ENCODE assay signal across 8 cellular contexts in genomic region chr5:60699549-60700346, GRCh38. TPM values are rescaled to one million over a fixed set of nuclear protein-coding genes. Genes with fewer than 3 reads are reported as not detected.
DNase-seq lines count a peak whose midpoint lies in the region; ATAC-seq, FAIRE-seq and TF ChIP-seq lines count a peak whose summit lies in the region.

DEPDC1B (minus strand) TSS chr5:60700166; CDS start chr5:60700093, 73 bp downstream.

- peak within 1 kb of the TSS; percentile 90 for H3K9ac ChIP-seq in HepG2 (ENCODE audit: insufficient read depth, low read depth, low read length)

- in situ Hi-C loops in HepG2 (cut with HindIII; ENCODE audit: extremely low pct_ligation_motif_present, low pct_unique_long_range_greater_than_20kb) = no loop called here

- POLR2A ChIA-PET in activated CD4-positive, alpha-beta T cell treated with anti-CD3 and anti-CD28 coated beads, Interleukin-2, amount 10 ng/mL, durations not matched to agents 7 days and 5 days (lab: Charles Lee) = interaction anchor here (0.6 to 1.3 kb wide), 3 partner anchors 11 to 286 kb away, joined by 3 to 6 read pairs (median 4); no protein-coding TSS in a partner anchor
- POLR2A ChIA-PET in HepG2 (lab: Yijun Ruan, JAX) = interaction anchor here (0.9 to 2.6 kb wide), 13 partner anchors 10 to 632 kb away, joined by 3 to 41 read pairs (median 5); partner anchors contain the start of genes ELOVL7, ERCC8 and NDUFAF2

- H4K20me1 ChIP-seq in HepG2 (ENCODE audit: insufficient read depth, low read length) = no peaks in the 10 kb centered on the region

- H3K36me3 ChIP-seq in HepG2 (replicated peaks in 1 of 2; ENCODE audit: control insufficient read depth in 1 of 2, insufficient read depth in 2 of 2, low read length in 2 of 2) = peaks cover 0 to 3% of the 10 kb centered on the region in 2 experiments; a peak in 1 of 5 replicates

- no TSS peak for BruUV-seq in HepG2 (replicated peaks; lab: Mats Ljungman, UMichigan)

- peak within 1 kb of the TSS; percentile 95 for H3K4me2 ChIP-seq in HepG2 (ENCODE audit: low read depth, low read length)

- H3K27me3 ChIP-seq in HepG2 (ENCODE audit: control insufficient read depth in 1 of 2, insufficient read depth in 2 of 2, low read length in 2 of 2) = no peaks in the 10 kb centered on the region; a peak in 1 of 5 replicates

- peaks cover 43% of the 10 kb centered on the region for H3K4me1 ChIP-seq in HepG2 (ENCODE audit: insufficient read depth, low read length)

- 1% methylated on average over 7 of the region's 72 CpGs for WGBS in HepG2 (ENCODE audit: low lambda C conversion rate)

- CTCF ChIA-PET in activated CD4-positive, alpha-beta T cell treated with anti-CD3 and anti-CD28 coated beads, Interleukin-2, amount 10 ng/mL, durations not matched to agents 7 days and 5 days (lab: Charles Lee) = interaction anchor here (0.5 to 2.4 kb wide), 7 partner anchors 12 to 72 kb away, joined by 3 to 11 read pairs (median 4); no protein-coding TSS in a partner anchor
- CTCF ChIA-PET in HepG2 (lab: Yijun Ruan, JAX; ENCODE audit: low intra/inter-chr PET ratio, low total read pairs) = interaction anchor here (0.7 to 1.8 kb wide), 3 partner anchors 12 to 145 kb away, joined by 3 to 12 read pairs (median 3); partner anchors contain the start of gene ELOVL7

- H3K4me3 Mint-ChIP-seq in activated CD4-positive, alpha-beta T cell treated with anti-CD3 and anti-CD28 coated beads, Interleukin-2, amount 10 ng/mL, durations not matched to agents 7 days and 5 days = peak within 1 kb of the TSS; percentile 92

- TF ChIP-seq RAD21 in HepG2 (CRISPR knock-in tag; IDR thresholded peaks at IDR 0.05) = no peak

- TF ChIP-seq POLR2A in HepG2 (IDR thresholded peaks at IDR 0.05; ENCODE audit: insufficient read depth in 1 of 2, low read depth in 2 of 2, low read length in 2 of 2) = peak; percentile 80 to 89

- TF ChIP-seq EP300 in HepG2 (IDR thresholded peaks at IDR 0.05; ENCODE audit: low read depth in 2 of 2, low read length in 2 of 2) (no peak), HepG2 (CRISPR knock-in tag; IDR thresholded peaks at IDR 0.05; ENCODE audit: borderline replicate concordance) (no peak)

- peak; percentile 78 for TF ChIP-seq CTCF in HepG2 (CRISPR knock-in tag; IDR thresholded peaks at IDR 0.05)

- peaks cover 22% of the 10 kb centered on the region for H3K27me3 Mint-ChIP-seq in activated CD4-positive, alpha-beta T cell treated with anti-CD3 and anti-CD28 coated beads, Interleukin-2, amount 10 ng/mL, durations not matched to agents 7 days and 5 days

- peak within 1 kb of the TSS; percentile 70 for H2AFZ ChIP-seq in HepG2 (ENCODE audit: low read length)

- H3K9me3 ChIP-seq in HepG2 (ENCODE audit: low read length) = no peaks in the 10 kb centered on the region

- intact Hi-C loops in HepG2 (cut with micrococcal nuclease; ENCODE audit: unreplicated experiment) = loop anchor here (1.0 to 5.0 kb wide), 5 partner anchors 11 to 183 kb away; partner anchors contain the start of gene ELOVL7

- peak within 1 kb of the TSS; percentile 94 for H3K27ac Mint-ChIP-seq in activated CD4-positive, alpha-beta T cell treated with anti-CD3 and anti-CD28 coated beads, Interleukin-2, amount 10 ng/mL, durations not matched to agents 7 days and 5 days

- no peak for FAIRE-seq in HepG2 (lab: Jason Lieb, UNC)

- H3K9me3 Mint-ChIP-seq in activated CD4-positive, alpha-beta T cell treated with anti-CD3 and anti-CD28 coated beads, Interleukin-2, amount 10 ng/mL, durations not matched to agents 7 days and 5 days = peaks cover 4% of the 10 kb centered on the region

- peaks cover 37% of the 10 kb centered on the region for H3K4me1 Mint-ChIP-seq in activated CD4-positive, alpha-beta T cell treated with anti-CD3 and anti-CD28 coated beads, Interleukin-2, amount 10 ng/mL, durations not matched to agents 7 days and 5 days

- peak within 1 kb of the TSS; percentile 96 for H3K27ac ChIP-seq in HepG2 (ENCODE audit: extremely low read length, insufficient read depth, low read length)

- H3K79me2 ChIP-seq in HepG2 (ENCODE audit: insufficient read depth, low read length) = peaks cover 45% of the 10 kb centered on the region

- DNase-seq in CD1c-positive myeloid dendritic cell (ENCODE audit: extremely low spot score) (peak; percentile 94), NCI-H526 (lab: John Stamatoyannopoulos, UW) (peak; percentile 73 to 90), dedifferentiated amniotic fluid mesenchymal stem cell (ENCODE audit: extremely low spot score) (peak; percentile 78), HepG2 (ENCODE audit: low spot score) (peak; percentile 83)
- peak; percentile 88 for DNase-seq in activated CD4-positive, alpha-beta T cell treated with anti-CD3 and anti-CD28 coated beads, Interleukin-2, amount 10 ng/mL, durations not matched to agents 7 days and 5 days
- DNase-seq in stimulated activated CD4-positive, alpha-beta T cell treated with anti-CD3 and anti-CD28 coated beads, Interleukin-2, amount 100 ng/mL, for 48 hours = peak; percentile 83 to 85

- H3K36me3 Mint-ChIP-seq in activated CD4-positive, alpha-beta T cell treated with anti-CD3 and anti-CD28 coated beads, Interleukin-2, amount 10 ng/mL, durations not matched to agents 7 days and 5 days (ENCODE audit: low read depth) = peaks cover 24% of the 10 kb centered on the region

- peak within 1 kb of the TSS; percentile 83 to 90 (median 85) for H3K4me3 ChIP-seq in HepG2 (replicated peaks in 1 of 3; ENCODE audit: insufficient read depth in 1 of 3, low read depth in 2 of 3, low read length in 3 of 3)

- ATAC-seq in GM19351 (IDR thresholded peaks at IDR 0.05; ENCODE audit: unreplicated experiment) (peak; percentile 83), HG03520 (IDR thresholded peaks at IDR 0.05; ENCODE audit: unreplicated experiment) (peak; percentile 92), HepG2 (peak; percentile 96)

TF ChIP-seq in HepG2, 621 proteins besides CTCF, POLR2A, EP300 and RAD21 (continues in another document):
- peak; percentile 41; the same call in 1 of the 2 replicates for TF ChIP-seq ZNF800 (CRISPR knock-in tag; IDR thresholded peaks at IDR 0.05)
- no peak for TF ChIP-seq DDIT3 (CRISPR knock-in tag; IDR thresholded peaks at IDR 0.05)
- TF ChIP-seq ZNF576 (CRISPR knock-in tag; IDR thresholded peaks at IDR 0.05) = no peak
- TF ChIP-seq SAP130 (CRISPR knock-in tag; IDR thresholded peaks at IDR 0.05; ENCODE audit: low read depth) = peak; percentile 82
- TF ChIP-seq CEBPG (CRISPR knock-in tag; IDR thresholded peaks at IDR 0.05) = no peak
- TF ChIP-seq ZNF691 (CRISPR knock-in tag; IDR thresholded peaks at IDR 0.05; ENCODE audit: borderline replicate concordance, low read depth) = no peak

RNA-seq across cellular contexts. Expression of gene DEPDC1B, which starts in this region (rescaled TPM):
- total RNA-seq in activated CD4-positive, alpha-beta T cell treated with anti-CD3 and anti-CD28 coated beads, Interleukin-2, amount 10 ng/mL, durations not matched to agents 7 days and 5 days = 10 to 100 TPM; 46.7 to 51.1 TPM
- total RNA-seq in HepG2 (2016; rRNA removed; fragmentation: Illumina TruSeq; extraction: Trizol) = 51.3 and 78.3 TPM in 2 replicates
- 20.3 and 23.4 TPM in 2 replicates for total RNA-seq in HepG2 (2016; cell fraction: cytosol; rRNA removed; fragmentation: Illumina TruSeq; extraction: Trizol; ENCODE audit: low read depth)
- total RNA-seq in HepG2 (2016; cell fraction: insoluble cytoplasmic fraction; rRNA removed; fragmentation: Illumina TruSeq; extraction: Trizol) = 50.7 and 80.3 TPM in 2 replicates
- 37.8 and 40.8 TPM in 2 replicates for total RNA-seq in HepG2 (2016; cell fraction: membrane; rRNA removed; fragmentation: Illumina TruSeq; extraction: Trizol)
- total RNA-seq in HepG2 (2016; cell fraction: nucleus; rRNA removed; fragmentation: Illumina TruSeq; extraction: Trizol) = 49.8 and 56.2 TPM in 2 replicates
- 17.4 and 29.5 TPM in 2 replicates for polyA plus RNA-seq in HepG2 (2011; rRNA removed)
- polyA plus RNA-seq in HepG2 (2011; cell fraction: cytosol; rRNA removed) = 12.4 and 12.8 TPM in 2 replicates
- 12.1 and 13.2 TPM in 2 replicates for polyA plus RNA-seq in HepG2 (2011; cell fraction: nucleus; rRNA removed)
- 15.8 and 32.2 TPM in 2 replicates for polyA plus RNA-seq in HepG2 (2012)
- polyA plus RNA-seq in HepG2 (2016; cell fraction: cytosol; fragmentation: Illumina TruSeq; extraction: Trizol; ENCODE audit: low read depth) = 7.2 and 7.9 TPM in 2 replicates
- polyA plus RNA-seq in HepG2 (2016; cell fraction: insoluble cytoplasmic fraction; fragmentation: Illumina TruSeq; extraction: Trizol; ENCODE audit: low read depth) = 77.7 and 85.4 TPM in 2 replicates
- polyA plus RNA-seq in HepG2 (2016; cell fraction: membrane; fragmentation: Illumina TruSeq; extraction: Trizol; ENCODE audit: low read depth) = 24.4 and 26.0 TPM in 2 replicates
- polyA plus RNA-seq in HepG2 (2016; cell fraction: nucleus; fragmentation: Illumina TruSeq; extraction: Trizol; ENCODE audit: insufficient read depth, low read depth) = 50.0 and 51.3 TPM in 2 replicates
- polyA minus RNA-seq in HepG2 (2011; rRNA and poly(A)+ RNA removed; ENCODE audit: low replicate concordance) = 26.5 and 33.0 TPM in 2 replicates
- polyA minus RNA-seq in HepG2 (2011; cell fraction: cytosol; rRNA and poly(A)+ RNA removed) = 17.7 and 22.7 TPM in 2 replicates
- polyA minus RNA-seq in HepG2 (2011; cell fraction: nucleus; rRNA and poly(A)+ RNA removed) = 68.6 and 83.3 TPM in 2 replicates

Comparison
In these comparisons a context has a peak if more than half of its experiments do, and no peak if none do; other contexts are left out.
1. Peak in every context shown above with its lines: DNase-seq, ATAC-seq, H3K4me3 ChIP-seq and H3K27ac ChIP-seq.